Comparison of ENCODE assay signal across 19 cellular contexts in the genomic region with DNA sequence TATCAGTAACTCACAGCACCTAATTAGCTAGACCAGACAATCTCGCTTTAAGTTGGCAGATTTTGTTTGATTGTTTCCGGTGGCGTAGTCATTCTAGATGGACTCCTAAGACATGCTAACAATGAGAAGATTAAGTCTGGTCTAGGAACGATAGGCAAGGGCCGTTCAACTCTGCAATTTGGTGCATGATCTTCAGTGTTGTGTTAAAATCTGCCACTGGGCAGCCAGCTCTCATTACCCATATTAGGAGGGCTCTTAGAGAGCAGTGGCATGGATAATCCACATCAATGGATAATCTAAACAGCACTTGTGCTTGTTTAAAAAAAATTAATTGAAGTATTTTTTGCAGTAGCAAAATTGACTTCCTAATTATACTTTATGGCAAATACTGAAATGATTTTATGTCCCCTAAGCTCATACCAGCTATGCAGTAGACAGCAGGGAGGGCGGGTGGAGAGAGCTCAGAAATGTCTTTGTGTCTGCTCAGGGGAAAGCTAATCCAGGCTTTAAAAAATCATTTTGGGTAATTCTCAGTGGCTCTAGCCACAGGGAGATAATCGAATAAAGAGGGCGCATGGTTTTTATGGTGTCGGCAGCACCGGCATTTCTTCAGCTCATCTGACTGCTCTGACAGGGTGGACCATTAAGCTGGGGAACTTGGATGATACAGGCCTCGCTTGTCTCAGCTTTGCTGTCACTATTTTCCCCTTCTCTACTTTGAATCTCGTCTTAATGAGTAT.
"Had no signal": no experiment of that assay in that cellular context is flagged by ENCODE, and none has a peak within 500 bp of the region (broad histone marks: within the 10 kb centered on the region; RNA-seq: fewer than 3 reads in every experiment).

No MANE protein-coding gene starts in this region.

- H3K4me3 ChIP-seq: dorsolateral prefrontal cortex, heart left ventricle, stomach, thoracic aorta, transverse colon had no signal

- DNase-seq: cortex of kidney; effector CD8-positive, alpha-beta T cell; heart left ventricle; kidney glomerular epithelial cell; mammary epithelial cell; naive thymus-derived CD8-positive, alpha-beta T cell; right cardiac atrium; small intestine; stimulated activated CD4-positive, alpha-beta T cell treated with anti-CD3 and anti-CD28 coated beads, Interleukin-12 subunit alpha, Interleukin-12 subunit beta, amount 100 ng/mL, for 4 hours; stimulated activated naive CD4-positive, alpha-beta T cell; stomach; substantia nigra; transverse colon had no signal

- H3K27me3 ChIP-seq: dorsolateral prefrontal cortex, heart left ventricle, neutrophil, stomach, transverse colon had no signal

- FAIRE-seq: frontal cortex, islet of Langerhans, small intestine had no signal

- H3K36me3 ChIP-seq: transverse colon had no signal

- ATAC-seq: heart left ventricle; left lobe of liver; naive thymus-derived CD8-positive, alpha-beta T cell; right cardiac atrium had no signal

- H3K9me3 ChIP-seq: heart left ventricle, neutrophil, stomach, thoracic aorta, transverse colon had no signal

- H3K27ac ChIP-seq: heart left ventricle, neutrophil, stomach, thoracic aorta, transverse colon had no signal
